ENCODE assay signal across 1 cellular context in the genomic region with DNA sequence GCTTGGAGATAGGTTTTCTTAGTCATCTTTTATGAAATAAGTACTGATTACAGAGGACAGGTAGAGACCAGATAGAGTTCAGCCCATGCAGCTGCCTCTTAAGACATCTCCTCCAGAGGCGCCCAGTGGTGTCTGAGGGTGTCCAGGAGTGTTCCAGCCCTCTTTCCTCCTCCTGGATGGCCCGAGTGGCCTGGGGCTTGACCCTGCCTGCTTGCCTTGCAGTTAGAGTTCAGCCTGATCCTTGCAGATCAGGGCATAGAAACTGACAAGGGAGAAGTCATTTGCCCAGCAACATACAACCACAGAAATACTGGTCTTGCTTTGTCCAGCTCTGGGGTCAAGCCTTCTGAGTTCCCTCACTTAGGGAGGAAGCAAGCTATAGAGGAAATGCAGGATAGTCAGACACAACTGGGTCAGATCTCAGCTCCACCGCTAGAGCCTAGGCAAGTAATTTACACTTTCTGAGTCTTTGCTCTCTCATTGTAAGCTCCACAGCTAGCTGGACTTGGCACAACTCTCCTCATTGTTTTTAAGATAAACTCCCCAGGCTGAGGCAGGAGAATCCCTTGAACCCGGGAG.
TF ChIP-seq lines count a peak whose summit lies in the region.

No MANE protein-coding gene starts in this region.

TF ChIP-seq in endothelial cell of umbilical vein, 7 proteins besides CTCF, POLR2A, EP300 and RAD21 (continued from another document):
- TF ChIP-seq EZH2 (IDR thresholded peaks at IDR 0.05; ENCODE audit: borderline replicate concordance, low read depth, low read length, severe bottlenecking) = no peak
- TF ChIP-seq, protein P1, sequence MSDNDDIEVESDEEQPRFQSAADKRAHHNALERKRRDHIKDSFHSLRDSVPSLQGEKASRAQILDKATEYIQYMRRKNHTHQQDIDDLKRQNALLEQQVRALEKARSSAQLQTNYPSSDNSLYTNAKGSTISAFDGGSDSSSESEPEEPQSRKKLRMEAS (IDR thresholded peaks at IDR 0.05; ENCODE audit: insufficient read depth, insufficient read length) = no peak
- no peak for TF ChIP-seq POLR2AphosphoS5 (IDR thresholded peaks at IDR 0.05; ENCODE audit: insufficient read depth, low read depth, low read length)
- no peak for TF ChIP-seq MYC (IDR thresholded peaks at IDR 0.05; ENCODE audit: low read depth, low read length)
- no peak for TF ChIP-seq FOS (IDR thresholded peaks at IDR 0.05; ENCODE audit: borderline replicate concordance, insufficient read depth, low read length)
